In genomic region chr2:150126143-150126725, GRCh38 we compare ENCODE assay signal across 16 cellular contexts.
DNase-seq lines count a peak whose midpoint lies in the region; ATAC-seq, FAIRE-seq and TF ChIP-seq lines count a peak whose summit lies in the region.
"Had no signal": no experiment of that assay in that cellular context is flagged by ENCODE, and none has a peak within 500 bp of the region (broad histone marks: within the 10 kb centered on the region; RNA-seq: fewer than 3 reads in every experiment).

No MANE protein-coding gene starts in this region.

- H3K27ac ChIP-seq in astrocyte (ENCODE audit: low read depth, low read length) (peak overlapping the region; percentile 90), smooth muscle cell (ENCODE audit: low read depth) (peak overlapping the region; percentile 94)
- H3K27ac ChIP-seq: 22Rv1, HL-60, ovary had no signal

- H3K27me3 ChIP-seq in astrocyte (ENCODE audit: insufficient read depth, low read length) (no peaks in the 10 kb centered on the region), smooth muscle cell (ENCODE audit: low read depth) (no peaks in the 10 kb centered on the region)
- H3K27me3 ChIP-seq: ovary had no signal

- no peaks in the 10 kb centered on the region for H3K36me3 Mint-ChIP-seq in astrocyte (ENCODE audit: low read depth, unreplicated experiment)
- H3K36me3 Mint-ChIP-seq in stimulated activated effector memory CD8-positive, alpha-beta T cell treated with anti-CD3 and anti-CD28 coated beads, Interleukin-12 subunit alpha, Interleukin-12 subunit beta, amount 100 ng/mL, for 72 hours = no peaks in the 10 kb centered on the region
- H3K36me3 Mint-ChIP-seq: CD8-positive, alpha-beta T cell had no signal

- no peaks in the 10 kb centered on the region for H3K36me3 ChIP-seq in astrocyte (ENCODE audit: insufficient read depth, low read length)
- H3K36me3 ChIP-seq in smooth muscle cell (ENCODE audit: low read depth) = no peaks in the 10 kb centered on the region
- H3K36me3 ChIP-seq: ovary had no signal

- H3K9me3 ChIP-seq in astrocyte (ENCODE audit: insufficient read depth, low read depth, low read length) (no peaks in the 10 kb centered on the region), smooth muscle cell (replicated peaks; ENCODE audit: low read depth) (no peaks in the 10 kb centered on the region)
- H3K9me3 ChIP-seq: ovary had no signal

- peaks cover 3% of the 10 kb centered on the region for H3K9me3 Mint-ChIP-seq in astrocyte (ENCODE audit: unreplicated experiment)
- peaks cover 8% of the 10 kb centered on the region for H3K9me3 Mint-ChIP-seq in stimulated activated effector memory CD8-positive, alpha-beta T cell treated with anti-CD3 and anti-CD28 coated beads, Interleukin-12 subunit alpha, Interleukin-12 subunit beta, amount 100 ng/mL, for 72 hours

- peaks cover 30% of the 10 kb centered on the region for H3K4me1 Mint-ChIP-seq in astrocyte (ENCODE audit: low read depth, unreplicated experiment)
- no peaks in the 10 kb centered on the region for H3K4me1 Mint-ChIP-seq in stimulated activated effector memory CD8-positive, alpha-beta T cell treated with anti-CD3 and anti-CD28 coated beads, Interleukin-12 subunit alpha, Interleukin-12 subunit beta, amount 100 ng/mL, for 72 hours

- 66% methylated on average over 6 of the region's 6 CpGs for WGBS in smooth muscle cell (ENCODE audit: low lambda C conversion rate)

- peak; percentile 16 for DNase-seq in NCI-H748 (lab: John Stamatoyannopoulos, UW; ENCODE audit: unreplicated experiment)
- no peak for DNase-seq in NCI-H748 treated with DMSO at 0.1 percent for 48 hours (lab: John Stamatoyannopoulos, UW)
- DNase-seq in astrocyte (ENCODE audit: low read depth) = no peak
- peak; percentile 92 for DNase-seq in islet precursor cell
- DNase-seq in smooth muscle cell (lab: John Stamatoyannopoulos, UW; ENCODE audit: unreplicated experiment) = no peak
- DNase-seq in SHP77 treated with DMSO at 0.1 percent for 48 hours (lab: John Stamatoyannopoulos, UW) = no peak
- no peak for DNase-seq in stimulated activated effector memory CD8-positive, alpha-beta T cell treated with anti-CD3 and anti-CD28 coated beads, Interleukin-12 subunit alpha, Interleukin-12 subunit beta, amount 100 ng/mL, for 72 hours (ENCODE audit: low spot score in 2 of 2)
- no peak for DNase-seq in activated CD4-positive, CD25-positive, alpha-beta regulatory T cell (lab: John Stamatoyannopoulos, UW)
- DNase-seq: activated CD8-positive, alpha-beta memory T cell treated with anti-CD3 and anti-CD28 coated beads for 24 hours; CD8-positive, alpha-beta T cell; GDM1; NCI-H446 treated with DMSO at 0.1 percent for 48 hours; ovary had no signal

- peak overlapping the region; percentile 75 for H3K9ac ChIP-seq in astrocyte (ENCODE audit: low read length)
- peak overlapping the region; percentile 74 for H3K9ac ChIP-seq in smooth muscle cell (ENCODE audit: low read depth)

- H3K4me1 ChIP-seq in astrocyte (ENCODE audit: insufficient read depth, low read length) = peaks cover 49% of the 10 kb centered on the region
- peaks cover 24% of the 10 kb centered on the region for H3K4me1 ChIP-seq in smooth muscle cell (ENCODE audit: low read depth)

- H3K4me2 ChIP-seq in astrocyte (ENCODE audit: low read length) (peak overlapping the region; percentile 64), smooth muscle cell (peak overlapping the region; percentile 77)

- H2AFZ ChIP-seq in astrocyte (ENCODE audit: low read depth, low read length) (peak overlapping the region; percentile 8), smooth muscle cell (ENCODE audit: low read depth) (no peak overlapping the region)

- no peak for ATAC-seq in stimulated activated effector memory CD8-positive, alpha-beta T cell treated with anti-CD3 and anti-CD28 coated beads, Interleukin-12 subunit alpha, Interleukin-12 subunit beta, amount 100 ng/mL, for 72 hours
- ATAC-seq: CD8-positive, alpha-beta T cell had no signal

- no peak for FAIRE-seq in astrocyte (lab: Jason Lieb, UNC)

- peak overlapping the region; percentile 89 for H3K27ac Mint-ChIP-seq in astrocyte (ENCODE audit: unreplicated experiment)
- H3K27ac Mint-ChIP-seq in stimulated activated effector memory CD8-positive, alpha-beta T cell treated with anti-CD3 and anti-CD28 coated beads, Interleukin-12 subunit alpha, Interleukin-12 subunit beta, amount 100 ng/mL, for 72 hours = no peak overlapping the region
- H3K27ac Mint-ChIP-seq: CD8-positive, alpha-beta T cell; mesothelial cell of epicardium had no signal

- no peaks in the 10 kb centered on the region for H4K20me1 ChIP-seq in astrocyte (ENCODE audit: insufficient read depth, low read length)
- no peaks in the 10 kb centered on the region for H4K20me1 ChIP-seq in smooth muscle cell (ENCODE audit: low read depth)

- H3K4me3 ChIP-seq in astrocyte (ENCODE audit: insufficient read depth, low read depth, low read length) (no peak overlapping the region), smooth muscle cell (no peak overlapping the region)
- H3K4me3 ChIP-seq: ovary had no signal

- H3F3A ChIP-seq in smooth muscle cell (ENCODE audit: low read depth) = peaks cover 13% of the 10 kb centered on the region

- no peak for TF ChIP-seq CTCF in astrocyte (IDR thresholded peaks at IDR 0.05; ENCODE audit: insufficient read depth, low read depth, low read length)
- TF ChIP-seq CTCF in smooth muscle cell (IDR thresholded peaks at IDR 0.05; ENCODE audit: borderline replicate concordance, insufficient read depth, poor library complexity, severe bottlenecking) = no peak

- no peaks in the 10 kb centered on the region for H3K79me2 ChIP-seq in astrocyte (ENCODE audit: insufficient read depth, low read length)
- no peaks in the 10 kb centered on the region for H3K79me2 ChIP-seq in smooth muscle cell (ENCODE audit: low read depth)

- H3K27me3 Mint-ChIP-seq in astrocyte (ENCODE audit: low read depth, unreplicated experiment) = no peaks in the 10 kb centered on the region

- H3K4me3 Mint-ChIP-seq in astrocyte (ENCODE audit: unreplicated experiment) = no peak overlapping the region
- no peak overlapping the region for H3K4me3 Mint-ChIP-seq in stimulated activated effector memory CD8-positive, alpha-beta T cell treated with anti-CD3 and anti-CD28 coated beads, Interleukin-12 subunit alpha, Interleukin-12 subunit beta, amount 100 ng/mL, for 72 hours
- H3K4me3 Mint-ChIP-seq: CD8-positive, alpha-beta T cell; mesothelial cell of epicardium had no signal

Comparison
In these comparisons a context has a peak if more than half of its experiments do, and no peak if none do; other contexts are left out.
1. DNase-seq: peak in NCI-H748 (single experiment) and islet precursor cell (single experiment); none in NCI-H748 treated with DMSO at 0.1 percent for 48 hours (single experiment), astrocyte (single experiment), smooth muscle cell (single experiment), SHP77 treated with DMSO at 0.1 percent for 48 hours (single experiment), stimulated activated effector memory CD8-positive, alpha-beta T cell treated with anti-CD3 and anti-CD28 coated beads, Interleukin-12 subunit alpha, Interleukin-12 subunit beta, amount 100 ng/mL, for 72 hours (0 of 2) and activated CD4-positive, CD25-positive, alpha-beta regulatory T cell (0 of 4).